Comparison of ENCODE assay signal across 14 cellular contexts in the genomic region with DNA sequence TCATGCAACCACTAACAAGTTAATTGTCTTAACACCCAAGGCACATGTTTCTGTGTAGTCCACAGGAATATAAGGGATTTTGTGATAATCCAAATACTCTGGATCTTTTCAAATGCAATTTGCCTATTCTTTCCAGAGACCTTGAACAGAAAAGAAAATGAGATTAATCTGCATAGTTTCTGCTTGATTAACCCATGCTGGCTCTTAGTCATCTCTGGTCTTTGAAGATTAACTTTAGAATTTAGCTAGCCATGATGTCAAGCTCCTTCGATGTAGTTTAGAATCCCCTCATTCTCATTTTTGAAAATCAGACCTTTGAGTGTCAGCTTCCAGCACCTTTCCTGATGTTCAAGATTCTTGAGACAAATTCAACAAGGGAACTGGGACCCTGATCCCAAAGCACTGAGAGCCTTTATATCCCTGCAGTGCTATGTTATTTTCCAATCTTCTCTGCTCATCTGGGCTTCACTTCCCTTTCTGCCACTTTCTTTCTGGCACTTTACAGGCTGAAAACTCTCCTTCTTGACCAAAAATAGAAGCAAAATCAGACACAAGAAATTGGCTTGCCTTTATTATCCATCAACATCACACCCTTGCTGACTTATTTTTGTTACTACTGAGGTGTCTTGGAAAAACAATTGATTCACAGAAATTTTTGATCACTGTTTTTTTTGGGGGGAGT.
DNase-seq lines count a peak whose midpoint lies in the region; ATAC-seq, FAIRE-seq and TF ChIP-seq lines count a peak whose summit lies in the region.
"Had no signal": no experiment of that assay in that cellular context is flagged by ENCODE, and none has a peak within 500 bp of the region (broad histone marks: within the 10 kb centered on the region; RNA-seq: fewer than 3 reads in every experiment).

No MANE protein-coding gene starts in this region.

- no peaks in the 10 kb centered on the region for H3K9me3 ChIP-seq in keratinocyte (ENCODE audit: control insufficient read depth, low read depth, low read length)
- H3K9me3 ChIP-seq in effector memory CD4-positive, alpha-beta T cell (ENCODE audit: control insufficient read depth, low read length), result no peaks in the 10 kb centered on the region
- no peaks in the 10 kb centered on the region for H3K9me3 ChIP-seq in gastroesophageal sphincter
- H3K9me3 ChIP-seq: BLaER1, left ventricle myocardium inferior had no signal

- no peaks in the 10 kb centered on the region for H3K9me1 ChIP-seq in keratinocyte (ENCODE audit: control insufficient read depth, extremely low read depth, insufficient read depth, low read length)

- H3K9ac ChIP-seq in keratinocyte (ENCODE audit: control insufficient read depth, extremely low read depth, insufficient read depth, low read length), result no peak overlapping the region
- H3K9ac ChIP-seq: BLaER1 had no signal

- H3K9me3 Mint-ChIP-seq in GM23338, result no peaks in the 10 kb centered on the region
- H3K9me3 Mint-ChIP-seq: activated naive CD4-positive, alpha-beta T cell treated with anti-CD3 and anti-CD28 coated beads, Interleukin-2, amount 10 ng/mL, durations not matched to agents 7 days and 5 days; nephron had no signal

- H3K79me2 ChIP-seq in keratinocyte (ENCODE audit: control insufficient read depth, insufficient read depth, low read length) (no peaks in the 10 kb centered on the region), GM23338 (replicated peaks; ENCODE audit: insufficient read depth) (no peaks in the 10 kb centered on the region)

- DNase-seq in keratinocyte (ENCODE audit: low read depth, low spot score) (no peak), GM23338 (ENCODE audit: low spot score) (no peak), sciatic nerve (ENCODE audit: low spot score) (no peak)
- DNase-seq in effector memory CD4-positive, alpha-beta T cell, result no peak
- DNase-seq: activated naive CD4-positive, alpha-beta T cell treated with anti-CD3 and anti-CD28 coated beads, Interleukin-2, amount 10 ng/mL, durations not matched to agents 7 days and 5 days; head of caudate nucleus; left ventricle myocardium inferior had no signal

- H3K4me3 ChIP-seq in keratinocyte (ENCODE audit: control insufficient read depth in 2 of 3, extremely low read depth in 1 of 3, insufficient read depth in 2 of 3, low read depth in 1 of 3, low read length in 3 of 3) (no peak overlapping the region), GM23338 (no peak overlapping the region), gastroesophageal sphincter (no peak overlapping the region)
- H3K4me3 ChIP-seq in effector memory CD4-positive, alpha-beta T cell (ENCODE audit: insufficient read depth, low read depth, low read length, poor library complexity, severe bottlenecking), result no peak overlapping the region
- H3K4me3 ChIP-seq: BLaER1, left ventricle myocardium inferior had no signal

- H3K27ac Mint-ChIP-seq in GM23338, result no peak overlapping the region
- H3K27ac Mint-ChIP-seq: activated naive CD4-positive, alpha-beta T cell treated with anti-CD3 and anti-CD28 coated beads, Interleukin-2, amount 10 ng/mL, durations not matched to agents 7 days and 5 days; nephron had no signal

- peaks cover 13% of the 10 kb centered on the region for H3K4me1 Mint-ChIP-seq in GM23338
- H3K4me1 Mint-ChIP-seq: nephron had no signal

- TF ChIP-seq CTCF in keratinocyte (optimal IDR thresholded peaks at IDR 0.05 in 1 of 3, IDR thresholded peaks at IDR 0.05 in 1 of 3, conservative IDR thresholded peaks at IDR 0.05 in 1 of 3; ENCODE audit: extremely low read depth in 1 of 3, insufficient read depth in 2 of 3, low read length in 3 of 3) (no peak), GM23338 (conservative IDR thresholded peaks at IDR 0.05; ENCODE audit: low read depth in 2 of 2) (no peak), gastroesophageal sphincter (IDR thresholded peaks at IDR 0.05) (no peak)

- intact Hi-C loops in sciatic nerve (cut with DNase I), result no loop called here

- H3K36me3 Mint-ChIP-seq in GM23338 (ENCODE audit: low read depth), result no peaks in the 10 kb centered on the region; the same call in 1 of the 3 replicates
- H3K36me3 Mint-ChIP-seq: activated naive CD4-positive, alpha-beta T cell treated with anti-CD3 and anti-CD28 coated beads, Interleukin-2, amount 10 ng/mL, durations not matched to agents 7 days and 5 days had no signal

- ATAC-seq in GM18505 (IDR thresholded peaks at IDR 0.05; ENCODE audit: unreplicated experiment) (peak; percentile 67), GM21576 (IDR thresholded peaks at IDR 0.05; ENCODE audit: unreplicated experiment) (peak; percentile 60), HG03442 (IDR thresholded peaks at IDR 0.05; ENCODE audit: unreplicated experiment) (peak; percentile 53), GM23338 (no peak), sciatic nerve (no peak), gastroesophageal sphincter (no peak)
- ATAC-seq: Panc1 had no signal

- H4K20me1 ChIP-seq in keratinocyte (ENCODE audit: control insufficient read depth, extremely low read depth, insufficient read depth, low read length) (no peaks in the 10 kb centered on the region), GM23338 (replicated peaks; ENCODE audit: insufficient read depth) (no peaks in the 10 kb centered on the region)
- H4K20me1 ChIP-seq: BLaER1 had no signal

- H3K4me2 ChIP-seq in keratinocyte (ENCODE audit: control insufficient read depth, extremely low read depth, insufficient read depth, low read depth, low read length), result no peak overlapping the region
- no peak overlapping the region for H3K4me2 ChIP-seq in GM23338
- H3K4me2 ChIP-seq: BLaER1 had no signal

- H2AFZ ChIP-seq in keratinocyte (ENCODE audit: control insufficient read depth, low read length), result no peak overlapping the region
- no peak overlapping the region for H2AFZ ChIP-seq in GM23338

- no peak overlapping the region for H3K27ac ChIP-seq in keratinocyte (ENCODE audit: control insufficient read depth, insufficient read depth, low read length)
- no peak overlapping the region for H3K27ac ChIP-seq in GM23338 (ENCODE audit: low read depth)
- no peak overlapping the region for H3K27ac ChIP-seq in effector memory CD4-positive, alpha-beta T cell (ENCODE audit: insufficient read depth, low read length, poor library complexity, severe bottlenecking)
- no peak overlapping the region for H3K27ac ChIP-seq in gastroesophageal sphincter
- H3K27ac ChIP-seq: BLaER1, left ventricle myocardium inferior had no signal

- WGBS in gastroesophageal sphincter (ENCODE audit: low coverage in 1 of 2), 2 donors, result 88 to 90% methylated on average over 1 of the region's 1 CpG

- dilution Hi-C loops in keratinocyte (cut with MboI; ENCODE audit: extremely low pct_ligation_motif_present, low sequenced_read_pairs), result no loop called here

- H3F3A ChIP-seq in GM23338 (replicated peaks; ENCODE audit: low read depth), result no peaks in the 10 kb centered on the region

- FAIRE-seq in keratinocyte (lab: Jason Lieb, UNC), result peak; percentile 44

- H3K9me2 ChIP-seq in GM23338 (ENCODE audit: insufficient read depth), result no peaks in the 10 kb centered on the region

- H3K27me3 ChIP-seq in keratinocyte (ENCODE audit: control insufficient read depth, extremely low read depth, insufficient read depth, low read length) (no peaks in the 10 kb centered on the region), GM23338 (ENCODE audit: insufficient read depth) (no peaks in the 10 kb centered on the region), gastroesophageal sphincter (no peaks in the 10 kb centered on the region)
- no peaks in the 10 kb centered on the region for H3K27me3 ChIP-seq in effector memory CD4-positive, alpha-beta T cell (replicated peaks; ENCODE audit: control insufficient read depth, insufficient read depth, low read length, poor library complexity, severe bottlenecking)
- H3K27me3 ChIP-seq: BLaER1 had no signal

- no peak for TF ChIP-seq POLR2A in GM18505 (IDR thresholded peaks at IDR 0.05; ENCODE audit: borderline replicate concordance, extremely low read depth, insufficient read depth, insufficient read length)
- no peak for TF ChIP-seq POLR2A in gastroesophageal sphincter (IDR thresholded peaks at IDR 0.05)

- TF ChIP-seq EP300 in gastroesophageal sphincter (IDR thresholded peaks at IDR 0.05), result no peak

- no peak overlapping the region for H3K4me3 Mint-ChIP-seq in GM23338
- H3K4me3 Mint-ChIP-seq: activated naive CD4-positive, alpha-beta T cell treated with anti-CD3 and anti-CD28 coated beads, Interleukin-2, amount 10 ng/mL, durations not matched to agents 7 days and 5 days; nephron had no signal

- no peaks in the 10 kb centered on the region for H3K4me1 ChIP-seq in keratinocyte (ENCODE audit: control insufficient read depth, extremely low read depth, insufficient read depth, low read length)
- H3K4me1 ChIP-seq in GM23338 (ENCODE audit: insufficient read depth), result no peaks in the 10 kb centered on the region
- H3K4me1 ChIP-seq in effector memory CD4-positive, alpha-beta T cell (ENCODE audit: control insufficient read depth, insufficient read depth, low read length, poor library complexity, severe bottlenecking), result peaks cover 2% of the 10 kb centered on the region
- no peaks in the 10 kb centered on the region for H3K4me1 ChIP-seq in gastroesophageal sphincter

- H3K36me3 ChIP-seq in keratinocyte (ENCODE audit: control insufficient read depth in 2 of 2, extremely low read depth in 1 of 2, insufficient read depth in 2 of 2, low read length in 2 of 2) (peaks cover 0 to 1% of the 10 kb centered on the region in 2 experiments), GM23338 (ENCODE audit: insufficient read depth) (no peaks in the 10 kb centered on the region), gastroesophageal sphincter (no peaks in the 10 kb centered on the region)
- no peaks in the 10 kb centered on the region for H3K36me3 ChIP-seq in effector memory CD4-positive, alpha-beta T cell (ENCODE audit: control insufficient read depth, insufficient read depth, low read length)
- H3K36me3 ChIP-seq: BLaER1 had no signal

- peaks cover 2% of the 10 kb centered on the region for H3K27me3 Mint-ChIP-seq in GM23338 (ENCODE audit: insufficient read depth, low read depth, poor library complexity)

TF ChIP-seq in GM23338, 12 proteins besides CTCF, POLR2A, EP300 and RAD21:
- TF ChIP-seq NANOG (IDR thresholded peaks at IDR 0.05; ENCODE audit: borderline replicate concordance) (no peak), ZNF331 (CRISPR knock-in tag; IDR thresholded peaks at IDR 0.05; ENCODE audit: low read depth) (no peak)

Comparison
In these comparisons a context has a peak if more than half of its experiments do, and no peak if none do; other contexts are left out.
1. ATAC-seq: peak in GM18505 (single experiment), GM21576 (single experiment) and HG03442 (single experiment); none in GM23338 (single experiment), sciatic nerve (single experiment) and gastroesophageal sphincter (single experiment).